In genomic region chr22:43104950-43105349, GRCh38 we compare ENCODE assay signal across 7 cellular contexts. TPM values are rescaled to one million over a fixed set of nuclear protein-coding genes. Genes with fewer than 3 reads are reported as not detected.
DNase-seq lines count a peak whose midpoint lies in the region; TF ChIP-seq lines count a peak whose summit lies in the region.
"Not testable (repeated sequence)": the region's sequence is repeated elsewhere in the genome, so short reads cannot be mapped to it uniquely, and the experiment has no call there.
"Had no signal": no experiment of that assay in that cellular context is flagged by ENCODE, and none has a peak within 500 bp of the region (broad histone marks: within the 10 kb centered on the region; RNA-seq: fewer than 3 reads in every experiment).

No MANE protein-coding gene starts in this region.

- H3K27ac Mint-ChIP-seq in activated CD4-positive, alpha-beta T cell treated with anti-CD3 and anti-CD28 coated beads, Interleukin-2, amount 10 ng/mL, durations not matched to agents 7 days and 5 days = peak overlapping the region; percentile 46
- H3K27ac Mint-ChIP-seq in nephron progenitor cell (peak overlapping the region; percentile 88), type B pancreatic cell (peak overlapping the region; percentile 93)

- H3K27ac ChIP-seq in BLaER1 (peak overlapping the region; percentile 37; the same call in 1 of the 2 replicates), cardiac muscle cell (peak overlapping the region; percentile 93)
- H3K27ac ChIP-seq in HEK293 (ENCODE audit: extremely low read depth, low read depth, low read length) = not testable (repeated sequence)

- H3K9me3 Mint-ChIP-seq in activated CD4-positive, alpha-beta T cell treated with anti-CD3 and anti-CD28 coated beads, Interleukin-2, amount 10 ng/mL, durations not matched to agents 7 days and 5 days; nephron progenitor cell; type B pancreatic cell: not testable (repeated sequence)

- CTCF ChIA-PET in HEK293 (lab: Yijun Ruan, JAX) = interaction anchor here (0.6 to 0.9 kb wide), 2 partner anchors 19 to 44 kb away, joined by 3 to 4 read pairs; no protein-coding TSS in a partner anchor
- CTCF ChIA-PET in activated CD4-positive, alpha-beta T cell treated with anti-CD3 and anti-CD28 coated beads, Interleukin-2, amount 10 ng/mL, durations not matched to agents 7 days and 5 days (lab: Charles Lee) = interaction anchor here (0.6 to 0.8 kb wide), 2 partner anchors 39 to 238 kb away, joined by 3 to 4 read pairs; no protein-coding TSS in a partner anchor

- not testable (repeated sequence) for H3K36me3 ChIP-seq in BLaER1; HEK293 (ENCODE audit: control insufficient read depth in 2 of 2, insufficient read depth in 1 of 2, low read length in 2 of 2); cardiac muscle cell

- peak overlapping the region; percentile 72 for H3K4me2 ChIP-seq in BLaER1

- not testable (repeated sequence) for H4K20me1 ChIP-seq in BLaER1

- DNase-seq in activated CD4-positive, alpha-beta T cell treated with anti-CD3 and anti-CD28 coated beads, Interleukin-2, amount 10 ng/mL, durations not matched to agents 7 days and 5 days; cardiac muscle cell (ENCODE audit: low read depth in 1 of 2, low spot score in 1 of 2); nephron progenitor cell; type B pancreatic cell (ENCODE audit: extremely low spot score, unreplicated experiment): not testable (repeated sequence)

- peaks cover 14% of the 10 kb centered on the region for H3K4me1 Mint-ChIP-seq in activated CD4-positive, alpha-beta T cell treated with anti-CD3 and anti-CD28 coated beads, Interleukin-2, amount 10 ng/mL, durations not matched to agents 7 days and 5 days
- H3K4me1 Mint-ChIP-seq in nephron progenitor cell = peaks cover 36% of the 10 kb centered on the region
- H3K4me1 Mint-ChIP-seq in type B pancreatic cell (ENCODE audit: unreplicated experiment) = peaks cover 22% of the 10 kb centered on the region

- H3K36me3 Mint-ChIP-seq in activated CD4-positive, alpha-beta T cell treated with anti-CD3 and anti-CD28 coated beads, Interleukin-2, amount 10 ng/mL, durations not matched to agents 7 days and 5 days (ENCODE audit: low read depth); nephron progenitor cell (ENCODE audit: low read depth); type B pancreatic cell: not testable (repeated sequence)

- POLR2A ChIA-PET in HEK293 (lab: Yijun Ruan, JAX) = interaction anchor here (0.9 kb wide), 1 partner anchor 22 kb away, joined by 3 read pairs; no protein-coding TSS in a partner anchor
- POLR2A ChIA-PET in activated CD4-positive, alpha-beta T cell treated with anti-CD3 and anti-CD28 coated beads, Interleukin-2, amount 10 ng/mL, durations not matched to agents 7 days and 5 days (lab: Charles Lee) = not testable (repeated sequence)

- H3K4me1 ChIP-seq in BLaER1 = peaks cover 67% of the 10 kb centered on the region
- H3K4me1 ChIP-seq in HEK293 (ENCODE audit: control insufficient read depth, insufficient read depth, low read length) = not testable (repeated sequence)
- H3K4me1 ChIP-seq in cardiac muscle cell (ENCODE audit: low read depth) = peaks cover 44% of the 10 kb centered on the region

- not testable (repeated sequence) for H3K27me3 Mint-ChIP-seq in activated CD4-positive, alpha-beta T cell treated with anti-CD3 and anti-CD28 coated beads, Interleukin-2, amount 10 ng/mL, durations not matched to agents 7 days and 5 days
- H3K27me3 Mint-ChIP-seq in nephron progenitor cell (ENCODE audit: low read depth, poor library complexity) (peaks cover 43% of the 10 kb centered on the region), type B pancreatic cell (peaks cover 14% of the 10 kb centered on the region)

- not testable (repeated sequence) for H3K9me3 ChIP-seq in BLaER1; HEK293 (ENCODE audit: control insufficient read depth, insufficient read depth, low read depth, low read length); cardiac muscle cell (ENCODE audit: low read depth)

- H3K4me3 ChIP-seq in BLaER1; HEK293 (ENCODE audit: low read depth, low read length); cardiac muscle cell: not testable (repeated sequence)

- H3K4me3 Mint-ChIP-seq in activated CD4-positive, alpha-beta T cell treated with anti-CD3 and anti-CD28 coated beads, Interleukin-2, amount 10 ng/mL, durations not matched to agents 7 days and 5 days; nephron progenitor cell; type B pancreatic cell: not testable (repeated sequence)

- peaks cover 10% of the 10 kb centered on the region; the same call in 1 of the 2 replicates for H3K27me3 ChIP-seq in BLaER1
- not testable (repeated sequence) for H3K27me3 ChIP-seq in cardiac muscle cell

- TF ChIP-seq CTCF in HEK293 (tag by site-specific recombination; IDR thresholded peaks at IDR 0.05); cardiac muscle cell (IDR thresholded peaks at IDR 0.05; ENCODE audit: low read depth, low read length); nephron progenitor cell (IDR thresholded peaks at IDR 0.05); type B pancreatic cell (conservative IDR thresholded peaks at IDR 0.05): not testable (repeated sequence)

- not testable (repeated sequence) for H3K9ac ChIP-seq in BLaER1

TF ChIP-seq in HEK293, 187 proteins besides CTCF, POLR2A, EP300 and RAD21:
- TF ChIP-seq ZNF664 (tag by site-specific recombination; IDR thresholded peaks at IDR 0.05) = peak; percentile 95

RNA-seq across cellular contexts. Expression of gene BIK, which starts 5.6 kb away (rescaled TPM):
- total RNA-seq in activated CD4-positive, alpha-beta T cell treated with anti-CD3 and anti-CD28 coated beads, Interleukin-2, amount 10 ng/mL, durations not matched to agents 7 days and 5 days = 1 to 10 TPM; 1.4 to 1.9 TPM
- total RNA-seq in cardiac muscle cell = 21.0 and 41.7 TPM in 2 replicates
- 34.6 and 65.4 TPM in 2 replicates for polyA plus RNA-seq in cardiac muscle cell
- total RNA-seq in type B pancreatic cell (ENCODE audit: low replicate concordance) = 5.4 and 37.9 TPM in 2 replicates
- polyA plus RNA-seq: AG04450 had no signal

RNA-seq across cellular contexts. Expression of gene TTLL1, which starts 15.8 kb away (rescaled TPM):
- total RNA-seq in activated CD4-positive, alpha-beta T cell treated with anti-CD3 and anti-CD28 coated beads, Interleukin-2, amount 10 ng/mL, durations not matched to agents 7 days and 5 days = 1 to 10 TPM; 9.0 to 9.3 TPM
- 29.9 and 38.2 TPM in 2 replicates for total RNA-seq in cardiac muscle cell
- polyA plus RNA-seq in cardiac muscle cell = 33.0 and 42.3 TPM in 2 replicates
- total RNA-seq in type B pancreatic cell (ENCODE audit: low replicate concordance) = 11.0 and 16.9 TPM in 2 replicates

RNA-seq across cellular contexts. Expression of gene MCAT, which starts 38.2 kb away (rescaled TPM):
- total RNA-seq in activated CD4-positive, alpha-beta T cell treated with anti-CD3 and anti-CD28 coated beads, Interleukin-2, amount 10 ng/mL, durations not matched to agents 7 days and 5 days = 10 to 100 TPM in 1 of 2 experiments, 1 to 10 TPM in 1; 9.5 to 10.4 TPM
- total RNA-seq in cardiac muscle cell (42.2 and 47.1 TPM in 2 replicates), type B pancreatic cell (ENCODE audit: low replicate concordance) (24.0 and 27.0 TPM in 2 replicates)
- polyA plus RNA-seq in cardiac muscle cell = 44.3 and 46.8 TPM in 2 replicates

RNA-seq across cellular contexts. Expression of gene TSPO, which starts 46.4 kb away (rescaled TPM):
- total RNA-seq in activated CD4-positive, alpha-beta T cell treated with anti-CD3 and anti-CD28 coated beads, Interleukin-2, amount 10 ng/mL, durations not matched to agents 7 days and 5 days = 100 to 1,000 TPM in 1 of 2 experiments, 10 to 100 TPM in 1; 90.9 to 122 TPM
- 28.9 and 59.0 TPM in 2 replicates for total RNA-seq in cardiac muscle cell
- 20.3 and 52.2 TPM in 2 replicates for polyA plus RNA-seq in cardiac muscle cell
- total RNA-seq in type B pancreatic cell (ENCODE audit: low replicate concordance) = 16.9 and 30.9 TPM in 2 replicates
